8 cellular contexts compared by ENCODE assay signal in the genomic region with DNA sequence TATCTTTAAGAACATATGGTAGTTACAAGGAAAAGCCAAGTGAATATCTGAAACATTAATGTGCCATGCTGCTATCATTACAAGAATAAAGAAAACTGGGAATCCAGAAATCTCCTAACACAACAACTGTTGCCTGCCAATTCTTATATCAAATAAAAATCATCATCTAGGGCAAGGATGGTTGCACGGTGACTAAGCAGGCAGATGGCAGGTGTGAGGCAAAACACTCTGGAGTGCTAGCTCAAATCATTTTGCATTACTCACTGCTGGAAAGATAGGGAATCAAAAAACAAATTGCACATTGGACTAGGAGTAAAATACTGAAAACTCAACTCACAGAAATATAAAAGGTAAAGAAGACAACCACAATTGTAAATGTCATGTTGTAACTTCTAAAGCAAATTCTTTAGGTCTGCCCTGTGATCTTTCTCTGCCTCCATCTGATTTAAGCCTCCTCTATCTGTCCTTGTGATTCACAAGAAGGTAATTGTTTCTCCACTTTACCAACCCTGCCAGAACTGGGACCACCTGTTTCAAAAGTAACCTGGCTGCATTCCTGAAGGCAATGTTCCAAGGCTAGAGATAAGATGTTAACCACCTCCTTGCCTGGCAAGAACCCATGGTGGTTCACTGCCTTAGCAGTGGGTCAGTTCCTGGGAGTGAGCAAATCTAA.
DNase-seq lines count a peak whose midpoint lies in the region; ATAC-seq and TF ChIP-seq lines count a peak whose summit lies in the region.

No MANE protein-coding gene starts in this region.

- H3K27ac ChIP-seq in parathyroid adenoma = peak overlapping the region; percentile 48
- no peak overlapping the region for H3K27ac ChIP-seq in coronary artery

- H3K4me1 ChIP-seq in endocrine pancreas (ENCODE audit: control insufficient read depth, insufficient read depth, low read length) = peaks cover 15% of the 10 kb centered on the region
- peaks cover 5% of the 10 kb centered on the region for H3K4me1 ChIP-seq in parathyroid adenoma

- peak; percentile 23 for ATAC-seq in GM19025 (IDR thresholded peaks at IDR 0.05; ENCODE audit: low read depth, unreplicated experiment)
- ATAC-seq in GM18520 (IDR thresholded peaks at IDR 0.05; ENCODE audit: unreplicated experiment) = no peak

- H3K4me3 ChIP-seq in endocrine pancreas (ENCODE audit: control insufficient read depth, insufficient read depth, low read length) (peak overlapping the region; percentile 95), parathyroid adenoma (ENCODE audit: low read depth, low read length) (peak overlapping the region; percentile 39), coronary artery (no peak overlapping the region)

- TF ChIP-seq CTCF in parathyroid adenoma (IDR thresholded peaks at IDR 0.05) (no peak), coronary artery (IDR thresholded peaks at IDR 0.05) (no peak)

- peak overlapping the region; percentile 56 for H3K4me2 ChIP-seq in parathyroid adenoma (ENCODE audit: low read length)

- DNase-seq in NCI-H2029 treated with DMSO at 0.1 percent for 48 hours (lab: John Stamatoyannopoulos, UW) (peak; percentile 90), coronary artery (ENCODE audit: low spot score) (no peak), epidermal melanocyte (ENCODE audit: insufficient read length, low spot score) (no peak), activated gamma-delta T cell (lab: John Stamatoyannopoulos, UW) (no peak)

- no peaks in the 10 kb centered on the region for H3K36me3 ChIP-seq in endocrine pancreas (ENCODE audit: control insufficient read depth, insufficient read depth, low read length)
- no peaks in the 10 kb centered on the region for H3K36me3 ChIP-seq in parathyroid adenoma (ENCODE audit: control insufficient read depth, insufficient read depth, low read length)

- no peaks in the 10 kb centered on the region for H3K27me3 ChIP-seq in endocrine pancreas (ENCODE audit: control insufficient read depth, insufficient read depth, low read length)
- H3K27me3 ChIP-seq in parathyroid adenoma (ENCODE audit: control insufficient read depth, insufficient read depth, low read length) = no peaks in the 10 kb centered on the region

- peak overlapping the region; percentile 60 for H3K9ac ChIP-seq in endocrine pancreas (ENCODE audit: control insufficient read depth, insufficient read depth, low read length)
- no peak overlapping the region for H3K9ac ChIP-seq in parathyroid adenoma

- no peak overlapping the region for H2AFZ ChIP-seq in parathyroid adenoma

- no peaks in the 10 kb centered on the region for H3K9me3 ChIP-seq in endocrine pancreas (ENCODE audit: control insufficient read depth, low read length)
- H3K9me3 ChIP-seq in parathyroid adenoma (ENCODE audit: control insufficient read depth, low read length) = no peaks in the 10 kb centered on the region

- no peaks in the 10 kb centered on the region for H3K79me2 ChIP-seq in parathyroid adenoma
